Comparison of ENCODE assay signal across 4 cellular contexts in genomic region chr10:92677708-92678107, GRCh38.
A peak's percentile ranks its signal among the peaks of the same experiment; 100 is the strongest.
TF ChIP-seq lines count a peak whose summit lies in the region.

No MANE protein-coding gene starts in this region.

TF ChIP-seq in SK-N-SH treated with all-trans-retinoic acid at 6 μM for 48 hours, 23 proteins besides CTCF, POLR2A, EP300 and RAD21:
- TF ChIP-seq ZNF8 (CRISPR knock-in tag; IDR thresholded peaks at IDR 0.05) (peak; percentile 73; the same call in 1 of the 2 replicates), ZFP30 (CRISPR knock-in tag; IDR thresholded peaks at IDR 0.05) (no peak), TSHZ2 (CRISPR knock-in tag; IDR thresholded peaks at IDR 0.05) (no peak)

TF ChIP-seq in SK-N-SH, 30 proteins besides CTCF, POLR2A, EP300 and RAD21:
- TF ChIP-seq SIN3A (IDR thresholded peaks at IDR 0.05; ENCODE audit: borderline replicate concordance, low read depth, low read length) (no peak), ZBTB33 (IDR thresholded peaks at IDR 0.05; ENCODE audit: borderline replicate concordance, low read depth) (no peak), NFIC (IDR thresholded peaks at IDR 0.05; ENCODE audit: borderline replicate concordance) (no peak), GATA2 (CRISPR knock-in tag; IDR thresholded peaks at IDR 0.05) (no peak), NRF1 (IDR thresholded peaks at IDR 0.05; ENCODE audit: low read depth, low read length) (no peak), EZH2phosphoT487 (IDR thresholded peaks at IDR 0.05; ENCODE audit: borderline replicate concordance, low read depth) (no peak), FOXJ3 (CRISPR knock-in tag; IDR thresholded peaks at IDR 0.05) (no peak), FOXM1 (IDR thresholded peaks at IDR 0.05; ENCODE audit: low read depth) (no peak), RXRA (IDR thresholded peaks at IDR 0.05; ENCODE audit: borderline replicate concordance, low read depth) (no peak), SMC3 (IDR thresholded peaks at IDR 0.05; ENCODE audit: low read depth, low read length) (no peak), CHD2 (IDR thresholded peaks at IDR 0.05; ENCODE audit: low read length, partially characterized antibody) (no peak), POLR2AphosphoS5 (IDR thresholded peaks at IDR 0.05; ENCODE audit: low read depth, low read length) (no peak)
- TF ChIP-seq, protein P1, sequence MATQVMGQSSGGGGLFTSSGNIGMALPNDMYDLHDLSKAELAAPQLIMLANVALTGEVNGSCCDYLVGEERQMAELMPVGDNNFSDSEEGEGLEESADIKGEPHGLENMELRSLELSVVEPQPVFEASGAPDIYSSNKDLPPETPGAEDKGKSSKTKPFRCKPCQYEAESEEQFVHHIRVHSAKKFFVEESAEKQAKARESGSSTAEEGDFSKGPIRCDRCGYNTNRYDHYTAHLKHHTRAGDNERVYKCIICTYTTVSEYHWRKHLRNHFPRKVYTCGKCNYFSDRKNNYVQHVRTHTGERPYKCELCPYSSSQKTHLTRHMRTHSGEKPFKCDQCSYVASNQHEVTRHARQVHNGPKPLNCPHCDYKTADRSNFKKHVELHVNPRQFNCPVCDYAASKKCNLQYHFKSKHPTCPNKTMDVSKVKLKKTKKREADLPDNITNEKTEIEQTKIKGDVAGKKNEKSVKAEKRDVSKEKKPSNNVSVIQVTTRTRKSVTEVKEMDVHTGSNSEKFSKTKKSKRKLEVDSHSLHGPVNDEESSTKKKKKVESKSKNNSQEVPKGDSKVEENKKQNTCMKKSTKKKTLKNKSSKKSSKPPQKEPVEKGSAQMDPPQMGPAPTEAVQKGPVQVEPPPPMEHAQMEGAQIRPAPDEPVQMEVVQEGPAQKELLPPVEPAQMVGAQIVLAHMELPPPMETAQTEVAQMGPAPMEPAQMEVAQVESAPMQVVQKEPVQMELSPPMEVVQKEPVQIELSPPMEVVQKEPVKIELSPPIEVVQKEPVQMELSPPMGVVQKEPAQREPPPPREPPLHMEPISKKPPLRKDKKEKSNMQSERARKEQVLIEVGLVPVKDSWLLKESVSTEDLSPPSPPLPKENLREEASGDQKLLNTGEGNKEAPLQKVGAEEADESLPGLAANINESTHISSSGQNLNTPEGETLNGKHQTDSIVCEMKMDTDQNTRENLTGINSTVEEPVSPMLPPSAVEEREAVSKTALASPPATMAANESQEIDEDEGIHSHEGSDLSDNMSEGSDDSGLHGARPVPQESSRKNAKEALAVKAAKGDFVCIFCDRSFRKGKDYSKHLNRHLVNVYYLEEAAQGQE (IDR thresholded peaks at IDR 0.05; ENCODE audit: low read depth, low read length) = no peak
- TF ChIP-seq, protein P2, sequence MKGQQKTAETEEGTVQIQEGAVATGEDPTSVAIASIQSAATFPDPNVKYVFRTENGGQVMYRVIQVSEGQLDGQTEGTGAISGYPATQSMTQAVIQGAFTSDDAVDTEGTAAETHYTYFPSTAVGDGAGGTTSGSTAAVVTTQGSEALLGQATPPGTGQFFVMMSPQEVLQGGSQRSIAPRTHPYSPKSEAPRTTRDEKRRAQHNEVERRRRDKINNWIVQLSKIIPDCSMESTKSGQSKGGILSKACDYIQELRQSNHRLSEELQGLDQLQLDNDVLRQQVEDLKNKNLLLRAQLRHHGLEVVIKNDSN (IDR thresholded peaks at IDR 0.05; ENCODE audit: borderline replicate concordance, low read depth) = no peak

TF ChIP-seq in HEK293, 187 proteins besides CTCF, POLR2A, EP300 and RAD21 (continued from another document):
- no peak for TF ChIP-seq ZNF2 (tag by site-specific recombination; IDR thresholded peaks at IDR 0.05)
- no peak for TF ChIP-seq GLIS1 (tag by site-specific recombination; IDR thresholded peaks at IDR 0.05)
- TF ChIP-seq ZNF146 (tag by site-specific recombination; IDR thresholded peaks at IDR 0.05) = peak; percentile 89
- TF ChIP-seq ZNF580 (tag by site-specific recombination; IDR thresholded peaks at IDR 0.05) = peak; percentile 57; the same call in 1 of the 2 replicates

TF ChIP-seq in K562, 482 proteins besides CTCF, POLR2A, EP300 and RAD21:
- TF ChIP-seq RBM25 (IDR thresholded peaks at IDR 0.05; ENCODE audit: low read depth, low read length, severe bottlenecking) (peak; percentile 49), ZNF146 (CRISPR knock-in tag; IDR thresholded peaks at IDR 0.05; ENCODE audit: unreplicated experiment) (peak; percentile 90), MED1 (CRISPR knock-in tag; IDR thresholded peaks at IDR 0.05; ENCODE audit: borderline replicate concordance) (no peak)
- TF ChIP-seq, protein P3, sequence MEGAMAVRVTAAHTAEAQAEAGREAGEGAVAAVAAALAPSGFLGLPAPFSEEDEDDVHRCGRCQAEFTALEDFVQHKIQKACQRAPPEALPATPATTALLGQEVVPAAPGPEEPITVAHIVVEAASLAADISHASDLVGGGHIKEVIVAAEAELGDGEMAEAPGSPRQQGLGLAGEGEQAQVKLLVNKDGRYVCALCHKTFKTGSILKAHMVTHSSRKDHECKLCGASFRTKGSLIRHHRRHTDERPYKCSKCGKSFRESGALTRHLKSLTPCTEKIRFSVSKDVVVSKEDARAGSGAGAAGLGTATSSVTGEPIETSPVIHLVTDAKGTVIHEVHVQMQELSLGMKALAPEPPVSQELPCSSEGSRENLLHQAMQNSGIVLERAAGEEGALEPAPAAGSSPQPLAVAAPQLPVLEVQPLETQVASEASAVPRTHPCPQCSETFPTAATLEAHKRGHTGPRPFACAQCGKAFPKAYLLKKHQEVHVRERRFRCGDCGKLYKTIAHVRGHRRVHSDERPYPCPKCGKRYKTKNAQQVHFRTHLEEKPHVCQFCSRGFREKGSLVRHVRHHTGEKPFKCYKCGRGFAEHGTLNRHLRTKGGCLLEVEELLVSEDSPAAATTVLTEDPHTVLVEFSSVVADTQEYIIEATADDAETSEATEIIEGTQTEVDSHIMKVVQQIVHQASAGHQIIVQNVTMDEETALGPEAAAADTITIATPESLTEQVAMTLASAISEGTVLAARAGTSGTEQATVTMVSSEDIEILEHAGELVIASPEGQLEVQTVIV (CRISPR knock-in tag; IDR thresholded peaks at IDR 0.05; ENCODE audit: borderline replicate concordance) = no peak
